Comparison of ENCODE assay signal across 8 cellular contexts in the genomic region with DNA sequence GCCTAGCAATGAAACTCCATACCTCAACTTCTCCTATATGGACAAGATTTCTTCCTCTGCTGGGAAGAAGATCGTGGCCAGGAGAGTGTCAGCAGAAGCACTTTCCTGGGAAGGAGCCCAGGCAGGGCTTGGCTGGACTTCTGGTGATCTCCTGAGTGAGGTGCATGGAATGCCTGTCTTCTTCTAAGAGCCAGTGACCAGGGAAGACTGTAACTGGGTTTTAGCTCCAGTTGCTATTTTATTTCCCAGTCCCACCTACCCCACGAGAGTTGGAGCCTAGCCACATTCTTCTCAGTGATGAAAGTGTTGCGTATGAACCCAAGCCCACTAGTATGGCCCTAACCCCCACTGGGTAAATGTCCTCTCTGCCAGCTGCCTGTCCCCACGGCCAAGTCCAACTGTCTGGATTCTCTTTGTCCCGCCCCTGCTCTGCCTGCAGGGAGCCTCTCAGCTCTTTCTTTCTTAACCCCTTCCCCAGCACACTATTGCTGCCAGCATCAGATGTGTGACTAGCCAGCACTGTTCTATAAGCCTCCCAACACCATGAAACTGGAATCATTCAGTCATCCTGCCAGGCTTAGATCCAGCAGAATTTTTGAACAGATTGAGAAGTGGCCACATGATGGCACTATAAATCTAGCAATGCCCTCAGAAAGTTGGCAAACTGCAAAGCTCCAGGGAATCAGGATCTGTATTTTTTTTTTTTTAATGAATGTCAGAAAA.
DNase-seq lines count a peak whose midpoint lies in the region; ATAC-seq and TF ChIP-seq lines count a peak whose summit lies in the region.

No MANE protein-coding gene starts in this region.

- peaks cover 0 to 2% (median 0%) of the 10 kb centered on the region in 7 donors for H3K9me3 Mint-ChIP-seq in CD14-positive monocyte

- H3K36me3 Mint-ChIP-seq in CD14-positive monocyte, result no peaks in the 10 kb centered on the region

- intact Hi-C loops in CD14-positive monocyte (cut with micrococcal nuclease) (loop anchor here in 1 of 2 donors (5.0 kb wide), 1 partner anchor 199 kb away; the partner anchor contains the start of gene MAN1A1), spleen (cut with DNase I; ENCODE audit: low total_unique reads) (no loop called here)

- ATAC-seq in GM19324 (IDR thresholded peaks at IDR 0.05; ENCODE audit: low FRiP score, unreplicated experiment), result peak; percentile 41
- no peak for ATAC-seq in HG02938 (IDR thresholded peaks at IDR 0.05; ENCODE audit: unreplicated experiment)

- in situ Hi-C loops in astrocyte of the spinal cord (cut with HindIII; ENCODE audit: low sequenced_read_pairs), result loop anchor here (25.0 kb wide), 1 partner anchor 164 kb away; no protein-coding TSS in a partner anchor

- H3K4me1 ChIP-seq in spleen, result peaks cover 0 to 14% (median 0%) of the 10 kb centered on the region in 6 donors

- no peak overlapping the region for H3K4me3 Mint-ChIP-seq in CD14-positive monocyte

- peak overlapping the region in 6 of 7 donors; percentile 71 to 92 (median 89) for H3K27ac Mint-ChIP-seq in CD14-positive monocyte

- 51 to 80% (median 69%) methylated on average over 5 of the region's 5 CpGs for WGBS in spleen, 5 donors

- TF ChIP-seq CTCF in CD14-positive monocyte (IDR thresholded peaks at IDR 0.05), result peak; percentile 73
- peak; percentile 50 for TF ChIP-seq CTCF in astrocyte of the spinal cord (IDR thresholded peaks at IDR 0.05; ENCODE audit: low read depth, low read length)
- peak in 8 of 11 experiments; percentile 26 to 55 (median 49) for TF ChIP-seq CTCF in spleen (IDR thresholded peaks at IDR 0.05 in 8 of 11, conservative IDR thresholded peaks at IDR 0.05 in 3 of 11)

- H3K4me3 ChIP-seq in astrocyte of the spinal cord (ENCODE audit: low read depth, low read length) (peak overlapping the region; percentile 4), spleen (no peak overlapping the region)

- H3K27me3 ChIP-seq in spleen (replicated peaks in 1 of 7), result no peaks in the 10 kb centered on the region

- H3K4me1 Mint-ChIP-seq in CD14-positive monocyte, result peaks cover 30% of the 10 kb centered on the region

- H3K27ac ChIP-seq in spleen, result no peak overlapping the region

- no peaks in the 10 kb centered on the region for H3K9me3 ChIP-seq in spleen

- peaks cover 0 to 4% (median 2%) of the 10 kb centered on the region in 3 donors for H3K27me3 Mint-ChIP-seq in CD14-positive monocyte (ENCODE audit: low read depth in 3 of 3)

- H3K36me3 ChIP-seq in spleen, result no peaks in the 10 kb centered on the region

- DNase-seq in CD14-positive monocyte (ENCODE audit: low spot score) (no peak), NCI-H446 treated with DMSO at 0.1 percent for 48 hours (lab: John Stamatoyannopoulos, UW) (peak; percentile 86), astrocyte of the spinal cord (ENCODE audit: low read depth, low spot score) (peak; percentile 90), iPS-NIHi11 (ENCODE audit: low spot score) (peak; percentile 70), spleen (no peak)
- no peak for DNase-seq in stimulated activated CD4-positive, alpha-beta T cell treated with anti-CD3 and anti-CD28 coated beads, Interleukin-4, amount 100 ng/mL, for 4 hours

- no peak for TF ChIP-seq POLR2A in spleen (IDR thresholded peaks at IDR 0.05)

Comparison
In these comparisons a context has a peak if more than half of its experiments do, and no peak if none do; other contexts are left out.
1. DNase-seq: peak in NCI-H446 treated with DMSO at 0.1 percent for 48 hours (single experiment), astrocyte of the spinal cord (single experiment) and iPS-NIHi11 (single experiment); none in CD14-positive monocyte (single experiment), spleen (single experiment) and stimulated activated CD4-positive, alpha-beta T cell treated with anti-CD3 and anti-CD28 coated beads, Interleukin-4, amount 100 ng/mL, for 4 hours (0 of 2).
2. Peak in every context shown above with its lines, with median percentiles within 50 percentile points of each other: CTCF ChIP-seq.